ENCODE assay signal across 1 cellular context in genomic region chr18:21978546-21979170, GRCh38.
TF ChIP-seq lines count a peak whose summit lies in the region.

No MANE protein-coding gene starts in this region.

TF ChIP-seq in H1, 55 proteins besides CTCF, POLR2A, EP300 and RAD21:
- no peak for TF ChIP-seq KDM1A (IDR thresholded peaks at IDR 0.05; ENCODE audit: borderline replicate concordance, low read length)
- TF ChIP-seq SRF (IDR thresholded peaks at IDR 0.05; ENCODE audit: low read depth, low read length): no peak
- no peak for TF ChIP-seq MAX (IDR thresholded peaks at IDR 0.05)
- TF ChIP-seq TEAD4 (IDR thresholded peaks at IDR 0.05; ENCODE audit: low read depth, low read length): no peak
- TF ChIP-seq NRF1 (IDR thresholded peaks at IDR 0.05; ENCODE audit: low read depth, low read length): no peak
- TF ChIP-seq CBX5 (IDR thresholded peaks at IDR 0.05; ENCODE audit: low read depth, low read length): no peak
- TF ChIP-seq SP4 (IDR thresholded peaks at IDR 0.05; ENCODE audit: low read length): no peak
- TF ChIP-seq ATF2 (IDR thresholded peaks at IDR 0.05; ENCODE audit: low read length): no peak
- TF ChIP-seq SIN3A (conservative IDR thresholded peaks at IDR 0.05 in 1 of 2, IDR thresholded peaks at IDR 0.05 in 1 of 2; ENCODE audit: low read depth in 1 of 2, low read length in 2 of 2): no peak
- no peak for TF ChIP-seq JUND (IDR thresholded peaks at IDR 0.05; ENCODE audit: low read length)
- no peak for TF ChIP-seq PHF8 (conservative IDR thresholded peaks at IDR 0.05; ENCODE audit: low read depth, low read length)
- TF ChIP-seq CTBP2 (IDR thresholded peaks at IDR 0.05; ENCODE audit: borderline replicate concordance, insufficient read depth, insufficient read length, low read length): no peak
- no peak for TF ChIP-seq ZNF274 (IDR thresholded peaks at IDR 0.05; ENCODE audit: borderline replicate concordance, extremely low read depth, low read length)
- TF ChIP-seq SIRT6 (IDR thresholded peaks at IDR 0.05; ENCODE audit: low read length): no peak
- no peak for TF ChIP-seq RBBP5 (IDR thresholded peaks at IDR 0.05; ENCODE audit: borderline replicate concordance, low read depth, low read length)
- no peak for TF ChIP-seq EZH2 (IDR thresholded peaks at IDR 0.05; ENCODE audit: low read depth, low read length, severe bottlenecking)
